1 cellular context compared by ENCODE assay signal in the genomic region with DNA sequence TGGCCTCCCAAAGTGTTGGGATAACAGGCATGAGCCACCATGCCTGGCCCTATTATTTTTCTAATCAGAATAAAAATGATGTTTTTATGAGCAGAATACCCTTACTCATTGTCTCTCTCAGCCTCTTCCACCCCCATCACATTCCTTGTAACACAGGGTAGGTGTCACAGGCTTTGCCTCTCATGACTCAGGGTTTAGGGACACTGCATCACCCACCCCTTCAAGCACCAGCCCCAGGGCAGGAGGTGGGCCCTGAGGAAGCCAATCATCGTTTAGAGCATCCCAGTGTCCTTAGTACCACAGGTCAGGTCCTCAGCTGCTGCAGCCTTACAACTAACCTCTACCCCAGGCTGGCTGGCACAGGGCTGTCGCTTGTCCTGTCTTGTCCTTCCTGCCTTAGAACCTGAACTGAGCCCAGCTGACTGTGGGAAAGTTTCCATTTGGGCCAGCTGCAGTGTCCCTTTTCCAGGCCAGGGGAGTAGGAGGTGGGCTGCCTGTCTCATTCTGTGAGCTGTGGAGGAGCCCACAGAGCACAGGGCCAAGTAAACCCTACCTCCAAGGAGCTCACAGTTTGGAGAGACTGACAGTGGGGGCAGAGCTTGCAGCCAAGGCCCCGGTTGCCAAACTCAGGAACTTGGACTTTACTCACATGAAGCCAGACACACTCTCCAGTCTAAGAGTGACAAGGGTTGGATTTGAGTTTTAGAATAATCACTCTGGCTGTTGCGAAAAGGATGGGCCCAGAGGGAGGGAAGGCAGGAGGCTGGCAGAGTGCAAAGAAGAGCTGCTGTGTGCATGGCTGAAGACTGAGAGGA.
TF ChIP-seq lines count a peak whose summit lies in the region.

No MANE protein-coding gene starts in this region.

TF ChIP-seq in HEK293, 187 proteins besides CTCF, POLR2A, EP300 and RAD21:
- TF ChIP-seq, protein P1, sequence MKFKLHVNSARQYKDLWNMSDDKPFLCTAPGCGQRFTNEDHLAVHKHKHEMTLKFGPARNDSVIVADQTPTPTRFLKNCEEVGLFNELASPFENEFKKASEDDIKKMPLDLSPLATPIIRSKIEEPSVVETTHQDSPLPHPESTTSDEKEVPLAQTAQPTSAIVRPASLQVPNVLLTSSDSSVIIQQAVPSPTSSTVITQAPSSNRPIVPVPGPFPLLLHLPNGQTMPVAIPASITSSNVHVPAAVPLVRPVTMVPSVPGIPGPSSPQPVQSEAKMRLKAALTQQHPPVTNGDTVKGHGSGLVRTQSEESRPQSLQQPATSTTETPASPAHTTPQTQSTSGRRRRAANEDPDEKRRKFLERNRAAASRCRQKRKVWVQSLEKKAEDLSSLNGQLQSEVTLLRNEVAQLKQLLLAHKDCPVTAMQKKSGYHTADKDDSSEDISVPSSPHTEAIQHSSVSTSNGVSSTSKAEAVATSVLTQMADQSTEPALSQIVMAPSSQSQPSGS (tag by site-specific recombination; IDR thresholded peaks at IDR 0.05; ENCODE audit: low read depth) = no peak
- TF ChIP-seq EGR2 (tag by site-specific recombination; IDR thresholded peaks at IDR 0.05; ENCODE audit: low read depth) (peak; percentile 52; the same call in 1 of the 2 replicates), ZFHX2 (tag by site-specific recombination; conservative IDR thresholded peaks at IDR 0.05) (peak; percentile 32), KLF1 (tag by site-specific recombination; IDR thresholded peaks at IDR 0.05) (no peak), ZNF341 (tag by site-specific recombination; IDR thresholded peaks at IDR 0.05; ENCODE audit: low read depth) (peak; percentile 27; the same call in 1 of the 2 replicates)
